In genomic region chr1:93701619-93702018, GRCh38 we compare ENCODE assay signal across 10 cellular contexts. TPM values are rescaled to one million over a fixed set of nuclear protein-coding genes. Genes with fewer than 3 reads are reported as not detected.
DNase-seq lines count a peak whose midpoint lies in the region; ATAC-seq, FAIRE-seq and TF ChIP-seq lines count a peak whose summit lies in the region.
"Had no signal": no experiment of that assay in that cellular context is flagged by ENCODE, and none has a peak within 500 bp of the region (broad histone marks: within the 10 kb centered on the region; RNA-seq: fewer than 3 reads in every experiment).

No MANE protein-coding gene starts in this region.

- in situ Hi-C loops in HepG2 (cut with HindIII; ENCODE audit: extremely low pct_ligation_motif_present, low pct_unique_long_range_greater_than_20kb): no loop called here

- H3K4me3 Mint-ChIP-seq in activated CD4-positive, alpha-beta T cell treated with anti-CD3 and anti-CD28 coated beads, Interleukin-2, amount 10 ng/mL, durations not matched to agents 24 days and 14 days: no peak overlapping the region
- H3K4me3 Mint-ChIP-seq: WTC11 had no signal

- TF ChIP-seq POLR2A in HCT116 (IDR thresholded peaks at IDR 0.05; ENCODE audit: borderline replicate concordance, extremely low read depth, insufficient read depth, insufficient read length) (no peak), HepG2 (IDR thresholded peaks at IDR 0.05; ENCODE audit: insufficient read depth in 1 of 2, low read depth in 2 of 2, low read length in 2 of 2) (no peak)

- peaks cover 10% of the 10 kb centered on the region for H3K27me3 Mint-ChIP-seq in activated CD4-positive, alpha-beta T cell treated with anti-CD3 and anti-CD28 coated beads, Interleukin-2, amount 10 ng/mL, durations not matched to agents 24 days and 14 days

- H3K27ac Mint-ChIP-seq in activated CD4-positive, alpha-beta T cell treated with anti-CD3 and anti-CD28 coated beads, Interleukin-2, amount 10 ng/mL, durations not matched to agents 24 days and 14 days: no peak overlapping the region
- H3K27ac Mint-ChIP-seq: WTC11 had no signal

- no peaks in the 10 kb centered on the region for H3K36me3 Mint-ChIP-seq in activated CD4-positive, alpha-beta T cell treated with anti-CD3 and anti-CD28 coated beads, Interleukin-2, amount 10 ng/mL, durations not matched to agents 24 days and 14 days (ENCODE audit: low read depth)
- H3K36me3 Mint-ChIP-seq: WTC11 had no signal

- ATAC-seq in HCT116 (peak; percentile 84), HepG2 (peak; percentile 12; the same call in 1 of the 3 replicates), HG02973 (IDR thresholded peaks at IDR 0.05; ENCODE audit: unreplicated experiment) (no peak), HG02571 (IDR thresholded peaks at IDR 0.05; ENCODE audit: unreplicated experiment) (no peak)
- ATAC-seq: WTC11 had no signal

- RAD21 ChIA-PET in HCT116 (lab: Charles Lee; ENCODE audit: low non-redundant PET in 1 of 2, low total read pairs in 2 of 2, uncharacterized antibody in 2 of 2, unreplicated experiment in 2 of 2): interaction anchor here in 1 of 2 experiments (1.5 kb wide), 1 partner anchor 111 kb away, joined by 3 read pairs; no protein-coding TSS in a partner anchor

- no peaks in the 10 kb centered on the region for H3K36me3 ChIP-seq in HCT116 (ENCODE audit: control insufficient read depth in 1 of 2, insufficient read depth in 2 of 2, low read length in 2 of 2)
- H3K36me3 ChIP-seq in ascending aorta: no peaks in the 10 kb centered on the region
- H3K36me3 ChIP-seq in HepG2 (replicated peaks in 1 of 2; ENCODE audit: control insufficient read depth in 1 of 2, insufficient read depth in 2 of 2, low read length in 2 of 2): no peaks in the 10 kb centered on the region

- H3K4me2 ChIP-seq in HCT116 (ENCODE audit: low read length) (peak overlapping the region; percentile 71), HepG2 (ENCODE audit: low read depth, low read length) (no peak overlapping the region)

- H3K9ac ChIP-seq in HCT116 (ENCODE audit: low read length) (peak overlapping the region; percentile 73), HepG2 (ENCODE audit: insufficient read depth, low read depth, low read length) (no peak overlapping the region)

- DNase-seq in AG08395 (ENCODE audit: low spot score) (peak; percentile 99), HCT116 (ENCODE audit: low read depth, low spot score) (peak; percentile 97), ascending aorta (ENCODE audit: low spot score in 2 of 2) (peak; percentile 46 to 81), HepG2 (ENCODE audit: low spot score) (peak; percentile 53), COLO668 (lab: John Stamatoyannopoulos, UW; ENCODE audit: unreplicated experiment) (no peak)
- DNase-seq in activated CD4-positive, alpha-beta T cell treated with anti-CD3 and anti-CD28 coated beads, Interleukin-2, amount 10 ng/mL, durations not matched to agents 24 days and 14 days: no peak
- DNase-seq: foreskin melanocyte had no signal

- H3K9me3 Mint-ChIP-seq in activated CD4-positive, alpha-beta T cell treated with anti-CD3 and anti-CD28 coated beads, Interleukin-2, amount 10 ng/mL, durations not matched to agents 24 days and 14 days: no peaks in the 10 kb centered on the region
- H3K9me3 Mint-ChIP-seq: WTC11 had no signal

- FAIRE-seq in HepG2 (lab: Jason Lieb, UNC): no peak

- H3K79me2 ChIP-seq in HCT116 (ENCODE audit: insufficient read depth, low read length): no peaks in the 10 kb centered on the region
- no peaks in the 10 kb centered on the region for H3K79me2 ChIP-seq in HepG2 (ENCODE audit: insufficient read depth, low read length)

- H3K9me3 ChIP-seq in HCT116 (ENCODE audit: control insufficient read depth in 1 of 2, insufficient read depth in 1 of 2, low read depth in 1 of 2, low read length in 2 of 2) (no peaks in the 10 kb centered on the region), ascending aorta (no peaks in the 10 kb centered on the region), HepG2 (ENCODE audit: low read length) (no peaks in the 10 kb centered on the region)

- CTCF ChIA-PET in HCT116 (lab: Charles Lee) (interaction anchor here (2.0 kb wide), 2 partner anchors 73 to 112 kb away, joined by 10 to 17 read pairs; no protein-coding TSS in a partner anchor), HepG2 (lab: Yijun Ruan, JAX; ENCODE audit: low intra/inter-chr PET ratio, low total read pairs) (no interaction called here)

- H3K27me3 ChIP-seq in HCT116 (ENCODE audit: insufficient read depth, low read length) (no peaks in the 10 kb centered on the region), ascending aorta (no peaks in the 10 kb centered on the region), HepG2 (ENCODE audit: control insufficient read depth in 1 of 2, insufficient read depth in 2 of 2, low read length in 2 of 2) (no peaks in the 10 kb centered on the region; a peak in 1 of 5 replicates)

- peak overlapping the region in 1 of 2 experiments; percentile 6; a peak in 1 of 4 replicates for H3K4me3 ChIP-seq in HCT116 (replicated peaks in 1 of 2; ENCODE audit: low read depth in 1 of 2, low read length in 2 of 2)
- H3K4me3 ChIP-seq in ascending aorta: no peak overlapping the region
- H3K4me3 ChIP-seq in HepG2 (replicated peaks in 1 of 3; ENCODE audit: insufficient read depth in 1 of 3, low read depth in 2 of 3, low read length in 3 of 3): no peak overlapping the region

- BruUV-seq in HCT116 (replicated peaks; lab: Mats Ljungman, UMichigan) (no TSS peak), HepG2 (replicated peaks; lab: Mats Ljungman, UMichigan) (no TSS peak)

- TF ChIP-seq EP300 in HepG2 (IDR thresholded peaks at IDR 0.05; ENCODE audit: low read depth in 2 of 2, low read length in 2 of 2): no peak
- no peak for TF ChIP-seq EP300 in HepG2 (CRISPR knock-in tag; IDR thresholded peaks at IDR 0.05; ENCODE audit: borderline replicate concordance)

- peak overlapping the region; percentile 74 for H3K27ac ChIP-seq in HCT116 (ENCODE audit: low read depth, low read length)
- no peak overlapping the region for H3K27ac ChIP-seq in ascending aorta
- H3K27ac ChIP-seq in HepG2 (ENCODE audit: extremely low read length, insufficient read depth, low read length): no peak overlapping the region

- POLR2A ChIA-PET in HCT116 (lab: Charles Lee) (interaction anchor here (0.5 to 3.5 kb wide), 4 partner anchors 9 to 340 kb away, joined by 3 to 23 read pairs (median 3); partner anchors contain the start of gene BCAR3), HepG2 (lab: Yijun Ruan, JAX) (no interaction called here)

- H3K4me1 ChIP-seq in HCT116 (ENCODE audit: control insufficient read depth in 1 of 2, insufficient read depth in 2 of 2, low read length in 2 of 2) (peaks cover 41 to 97% of the 10 kb centered on the region in 2 experiments), ascending aorta (peaks cover 0 to 10% of the 10 kb centered on the region in 2 donors), HepG2 (ENCODE audit: insufficient read depth, low read length) (peaks cover 40% of the 10 kb centered on the region)

- H2AFZ ChIP-seq in HCT116 (ENCODE audit: low read depth, low read length, poor library complexity, severe bottlenecking): no peak overlapping the region
- H2AFZ ChIP-seq in HepG2 (ENCODE audit: low read length): no peak overlapping the region

- no peaks in the 10 kb centered on the region for H4K20me1 ChIP-seq in HCT116 (ENCODE audit: insufficient read depth)
- no peaks in the 10 kb centered on the region for H4K20me1 ChIP-seq in HepG2 (ENCODE audit: insufficient read depth, low read length)

- intact Hi-C loops in HCT116 (cut with micrococcal nuclease): loop anchor here (5.0 kb wide), 1 partner anchor 76 kb away; no protein-coding TSS in a partner anchor
- intact Hi-C loops in ascending aorta (cut with DNase I): no loop called here
- intact Hi-C loops in HepG2 (cut with micrococcal nuclease; ENCODE audit: unreplicated experiment): no loop called here
- intact Hi-C loops in activated CD4-positive, alpha-beta T cell treated with anti-CD3 and anti-CD28 coated beads, Interleukin-2, amount 10 ng/mL, durations not matched to agents 24 days and 14 days (cut with micrococcal nuclease): no loop called here

- H3K4me1 Mint-ChIP-seq in activated CD4-positive, alpha-beta T cell treated with anti-CD3 and anti-CD28 coated beads, Interleukin-2, amount 10 ng/mL, durations not matched to agents 24 days and 14 days: peaks cover 12% of the 10 kb centered on the region

- TF ChIP-seq CTCF in HCT116 (IDR thresholded peaks at IDR 0.05 in 2 of 3, conservative IDR thresholded peaks at IDR 0.05 in 1 of 3; ENCODE audit: borderline replicate concordance in 1 of 3, insufficient read depth in 1 of 3, low read depth in 2 of 3, low read length in 2 of 3): no peak
- no peak for TF ChIP-seq CTCF in ascending aorta (IDR thresholded peaks at IDR 0.05)
- no peak for TF ChIP-seq CTCF in HepG2 (CRISPR knock-in tag; IDR thresholded peaks at IDR 0.05)

- TF ChIP-seq RAD21 in HCT116 (IDR thresholded peaks at IDR 0.05; ENCODE audit: low read depth) (no peak), HepG2 (CRISPR knock-in tag; IDR thresholded peaks at IDR 0.05) (no peak)

- no peaks in the 10 kb centered on the region for H3K9me2 ChIP-seq in HCT116 (ENCODE audit: insufficient read depth)

RNA-seq across cellular contexts. Expression of gene BCAR3, which starts 20.0 kb away (rescaled TPM):
- 24.5 TPM for total RNA-seq in HCT116 (2021; ENCODE audit: unreplicated experiment)
- polyA plus RNA-seq in HCT116 (2012): 43.6 and 47.9 TPM in 2 replicates
- total RNA-seq in ascending aorta: 41.0 TPM
- 4.8 and 5.5 TPM in 2 replicates for total RNA-seq in HepG2 (2016; rRNA removed; fragmentation: Illumina TruSeq; extraction: Trizol)
- 2.6 and 3.2 TPM in 2 replicates for total RNA-seq in HepG2 (2016; cell fraction: cytosol; rRNA removed; fragmentation: Illumina TruSeq; extraction: Trizol; ENCODE audit: low read depth)
- 4.7 and 5.1 TPM in 2 replicates for total RNA-seq in HepG2 (2016; cell fraction: insoluble cytoplasmic fraction; rRNA removed; fragmentation: Illumina TruSeq; extraction: Trizol)
- 3.3 and 3.5 TPM in 2 replicates for total RNA-seq in HepG2 (2016; cell fraction: membrane; rRNA removed; fragmentation: Illumina TruSeq; extraction: Trizol)
- total RNA-seq in HepG2 (2016; cell fraction: nucleus; rRNA removed; fragmentation: Illumina TruSeq; extraction: Trizol): 4.6 TPM in 2 replicates
- polyA plus RNA-seq in HepG2 (2011; rRNA removed): 3.6 and 5.4 TPM in 2 replicates
- polyA plus RNA-seq in HepG2 (2011; cell fraction: cytosol; rRNA removed): 3.1 and 3.4 TPM in 2 replicates
- polyA plus RNA-seq in HepG2 (2011; cell fraction: nucleus; rRNA removed): 6.8 and 8.6 TPM in 2 replicates
- polyA plus RNA-seq in HepG2 (2012): 4.7 and 5.8 TPM in 2 replicates
- polyA plus RNA-seq in HepG2 (2016; cell fraction: cytosol; fragmentation: Illumina TruSeq; extraction: Trizol; ENCODE audit: low read depth): 0.58 and 0.79 TPM in 2 replicates
- 4.8 and 6.3 TPM in 2 replicates for polyA plus RNA-seq in HepG2 (2016; cell fraction: insoluble cytoplasmic fraction; fragmentation: Illumina TruSeq; extraction: Trizol; ENCODE audit: low read depth)
- 1.2 and 1.6 TPM in 2 replicates for polyA plus RNA-seq in HepG2 (2016; cell fraction: membrane; fragmentation: Illumina TruSeq; extraction: Trizol; ENCODE audit: low read depth)
- 3.7 and 6.7 TPM in 2 replicates for polyA plus RNA-seq in HepG2 (2016; cell fraction: nucleus; fragmentation: Illumina TruSeq; extraction: Trizol; ENCODE audit: insufficient read depth, low read depth)
- polyA minus RNA-seq in HepG2 (2011; rRNA and poly(A)+ RNA removed; ENCODE audit: low replicate concordance): 8.2 and 39.9 TPM in 2 replicates
- 7.6 and 8.4 TPM in 2 replicates for polyA minus RNA-seq in HepG2 (2011; cell fraction: cytosol; rRNA and poly(A)+ RNA removed)
- 10.4 and 10.6 TPM in 2 replicates for polyA minus RNA-seq in HepG2 (2011; cell fraction: nucleus; rRNA and poly(A)+ RNA removed)
- 0.45 and 0.61 TPM in 2 replicates for total RNA-seq in activated CD4-positive, alpha-beta T cell treated with anti-CD3 and anti-CD28 coated beads, Interleukin-2, amount 10 ng/mL, durations not matched to agents 24 days and 14 days

Comparison
In these comparisons a context has a peak if more than half of its experiments do, and no peak if none do; other contexts are left out.
1. DNase-seq: peak in AG08395 (single experiment), HCT116 (single experiment), ascending aorta (2 of 2) and HepG2 (single experiment); none in activated CD4-positive, alpha-beta T cell treated with anti-CD3 and anti-CD28 coated beads, Interleukin-2, amount 10 ng/mL, durations not matched to agents 24 days and 14 days (single experiment) and COLO668 (single experiment).
2. ATAC-seq: peak in HCT116 (single experiment) and HepG2 (single experiment); none in HG02973 (single experiment) and HG02571 (single experiment).